In the genomic region with DNA sequence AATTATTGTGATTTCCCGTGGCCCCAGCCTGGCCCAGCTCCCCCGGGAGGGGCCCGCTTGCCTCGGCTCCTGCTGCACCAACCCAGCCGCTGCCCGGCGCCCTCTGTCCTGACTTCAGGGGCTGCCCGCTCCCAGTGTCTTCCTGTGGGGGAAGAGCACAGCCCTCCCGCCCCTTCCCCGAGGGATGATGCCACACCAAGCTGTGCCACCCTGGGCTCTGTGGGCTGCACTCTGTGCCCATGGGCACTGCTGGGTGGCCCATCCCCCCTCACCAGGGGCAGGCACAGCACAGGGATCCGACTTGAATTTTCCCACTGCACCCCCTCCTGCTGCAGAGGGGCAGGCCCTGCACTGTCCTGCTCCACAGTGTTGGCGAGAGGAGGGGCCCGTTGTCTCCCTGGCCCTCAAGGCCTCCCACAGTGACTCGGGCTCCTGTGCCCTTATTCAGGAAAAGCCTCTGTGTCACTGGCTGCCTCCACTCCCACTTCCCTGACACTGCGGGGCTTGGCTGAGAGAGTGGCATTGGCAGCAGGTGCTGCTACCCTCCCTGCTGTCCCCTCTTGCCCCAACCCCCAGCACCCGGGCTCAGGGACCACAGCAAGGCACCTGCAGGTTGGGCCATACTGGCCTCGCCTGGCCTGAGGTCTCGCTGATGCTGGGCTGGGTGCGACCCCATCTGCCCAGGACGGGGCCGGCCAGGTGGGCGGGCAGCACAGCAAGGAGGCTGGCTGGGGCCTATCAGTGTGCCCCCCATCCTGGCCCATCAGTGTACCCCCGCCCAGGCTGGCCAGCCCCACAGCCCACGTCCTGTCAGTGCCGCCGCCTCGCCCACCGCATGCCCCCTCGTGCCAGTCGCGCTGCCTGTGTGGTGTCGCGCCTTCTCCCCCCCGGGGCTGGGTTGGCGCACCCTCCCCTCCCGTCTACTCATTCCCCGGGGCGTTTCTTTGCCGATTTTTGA, we compare ENCODE assay signal across 9 cellular contexts. TPM values are rescaled to one million over a fixed set of nuclear protein-coding genes. Genes with fewer than 3 reads are reported as not detected.
DNase-seq lines count a peak whose midpoint lies in the region; ATAC-seq and TF ChIP-seq lines count a peak whose summit lies in the region.
"Had no signal": no experiment of that assay in that cellular context is flagged by ENCODE, and none has a peak within 500 bp of the region (broad histone marks: within the 10 kb centered on the region; RNA-seq: fewer than 3 reads in every experiment).

No MANE protein-coding gene starts in this region.

- H3K27me3 ChIP-seq in adrenal gland (no peaks in the 10 kb centered on the region), right lobe of liver (no peaks in the 10 kb centered on the region), upper lobe of left lung (no peaks in the 10 kb centered on the region)

- CTCF ChIA-PET in activated naive CD4-positive, alpha-beta T cell treated with anti-CD3 and anti-CD28 coated beads for 36 hours (lab: Charles Lee): interaction anchor here (2.1 to 2.7 kb wide), 2 partner anchors 8 to 24 kb away, joined by 9 to 13 read pairs; no protein-coding TSS in a partner anchor

- H3K27ac Mint-ChIP-seq in activated naive CD4-positive, alpha-beta T cell treated with anti-CD3 and anti-CD28 coated beads for 36 hours: peak overlapping the region; percentile 96

- no peak for DNase-seq in activated naive CD4-positive, alpha-beta T cell treated with anti-CD3 and anti-CD28 coated beads for 36 hours
- no peak for DNase-seq in activated naive CD4-positive, alpha-beta T cell treated with Interleukin-2 at 50 U/mL for 16 hours
- DNase-seq in adrenal gland (no peak), right lobe of liver (peak in 2 of 3 donors; percentile 37 to 62), upper lobe of left lung (peak in 1 of 2 donors; percentile 84), DMS114 treated with DMSO at 0.1 percent for 48 hours (lab: John Stamatoyannopoulos, UW; ENCODE audit: unreplicated experiment) (no peak)

- H3K27ac ChIP-seq in adrenal gland (peak overlapping the region in 3 of 5 donors; percentile 13 to 95 (median 91)), right lobe of liver (peak overlapping the region; percentile 72 to 90 (median 81)), upper lobe of left lung (peak overlapping the region; percentile 92 to 99 (median 97))

- H3K9me3 ChIP-seq in adrenal gland (replicated peaks in 1 of 3): no peaks in the 10 kb centered on the region
- H3K9me3 ChIP-seq in right lobe of liver: no peaks in the 10 kb centered on the region
- H3K9me3 ChIP-seq in upper lobe of left lung: no peaks in the 10 kb centered on the region

- H3K4me1 ChIP-seq in adrenal gland (replicated peaks in 1 of 2) (peaks cover 18 to 26% of the 10 kb centered on the region in 2 donors), right lobe of liver (peaks cover 0 to 12% (median 4%) of the 10 kb centered on the region in 4 donors), upper lobe of left lung (peaks cover 35 to 71% (median 54%) of the 10 kb centered on the region in 4 donors)

- peaks cover 40% of the 10 kb centered on the region for H3K36me3 Mint-ChIP-seq in activated naive CD4-positive, alpha-beta T cell treated with anti-CD3 and anti-CD28 coated beads for 36 hours (ENCODE audit: low read depth)

- WGBS in adrenal gland, 4 donors: 74 to 78% (median 77%) methylated on average over 29 to 39 of the region's 39 CpGs
- WGBS in right lobe of liver (ENCODE audit: insufficient coverage, low coverage, low lambda C conversion rate, missing lambda C conversion rate): 70% methylated on average over 14 of the region's 39 CpGs
- 63 to 69% methylated on average over 24 to 34 of the region's 39 CpGs for WGBS in upper lobe of left lung, 2 donors

- H3K27me3 Mint-ChIP-seq in activated naive CD4-positive, alpha-beta T cell treated with anti-CD3 and anti-CD28 coated beads for 36 hours (ENCODE audit: low read depth): no peaks in the 10 kb centered on the region

- peaks cover 0 to 67% of the 10 kb centered on the region in 2 donors for H3K36me3 ChIP-seq in adrenal gland (replicated peaks in 1 of 2)
- peaks cover 4 to 60% (median 26%) of the 10 kb centered on the region in 4 donors for H3K36me3 ChIP-seq in right lobe of liver
- H3K36me3 ChIP-seq in upper lobe of left lung: peaks cover 43 to 71% (median 62%) of the 10 kb centered on the region in 4 donors

- H3K4me3 ChIP-seq in adrenal gland: no peak overlapping the region
- H3K4me3 ChIP-seq in right lobe of liver: no peak overlapping the region
- peak overlapping the region in 3 of 4 donors; percentile 0 to 28 (median 23) for H3K4me3 ChIP-seq in upper lobe of left lung

- no peaks in the 10 kb centered on the region for H3K9me3 Mint-ChIP-seq in activated naive CD4-positive, alpha-beta T cell treated with anti-CD3 and anti-CD28 coated beads for 36 hours

- ATAC-seq in right lobe of liver: no peak
- ATAC-seq in upper lobe of left lung (ENCODE audit: low FRiP score in 2 of 2): no peak
- no peak for ATAC-seq in GM18907 (IDR thresholded peaks at IDR 0.05; ENCODE audit: unreplicated experiment)
- no peak for ATAC-seq in HG03045 (IDR thresholded peaks at IDR 0.05; ENCODE audit: unreplicated experiment)
- ATAC-seq: left colon had no signal

- peaks cover 38% of the 10 kb centered on the region for H3K4me1 Mint-ChIP-seq in activated naive CD4-positive, alpha-beta T cell treated with anti-CD3 and anti-CD28 coated beads for 36 hours (ENCODE audit: low read depth)

- TF ChIP-seq POLR2A in adrenal gland (IDR thresholded peaks at IDR 0.05) (no peak), right lobe of liver (IDR thresholded peaks at IDR 0.05) (no peak), upper lobe of left lung (IDR thresholded peaks at IDR 0.05) (peak in 1 of 4 donors; percentile 6)

- TF ChIP-seq EP300 in upper lobe of left lung (IDR thresholded peaks at IDR 0.05): no peak

- no peak overlapping the region for H3K4me3 Mint-ChIP-seq in activated naive CD4-positive, alpha-beta T cell treated with anti-CD3 and anti-CD28 coated beads for 36 hours

- intact Hi-C loops in activated naive CD4-positive, alpha-beta T cell treated with anti-CD3 and anti-CD28 coated beads for 36 hours (cut with micrococcal nuclease): loop anchor here (5.0 kb wide), 1 partner anchor 196 kb away; a partner anchor contains a TSS
- intact Hi-C loops in adrenal gland (cut with DNase I) (no loop called here), right lobe of liver (cut with DNase I) (no loop called here)

- TF ChIP-seq CTCF in adrenal gland (IDR thresholded peaks at IDR 0.05): no peak
- no peak for TF ChIP-seq CTCF in right lobe of liver (IDR thresholded peaks at IDR 0.05)
- no peak for TF ChIP-seq CTCF in upper lobe of left lung (IDR thresholded peaks at IDR 0.05)

RNA-seq across cellular contexts. Expression of a gene that starts 3.3 kb away (rescaled TPM):
- total RNA-seq in activated naive CD4-positive, alpha-beta T cell treated with anti-CD3 and anti-CD28 coated beads for 36 hours: 10 to 100 TPM; 56.2 to 61.9 TPM
- total RNA-seq in adrenal gland (10 to 100 TPM in 7 of 8 donors, 1 to 10 TPM in 1; 9.2 to 52.9 (median 40.4) TPM), right lobe of liver (10 to 100 TPM in 4 of 6 experiments, 1 to 10 TPM in 2; 7.7 to 14.1 (median 10.4) TPM), upper lobe of left lung (100 to 1,000 TPM in 2 of 6 donors, 10 to 100 TPM in 4; 47.4 to 221 (median 78.3) TPM)
- 100 to 1,000 TPM in 1 of 3 donors, 10 to 100 TPM in 1, 1 to 10 TPM in 1; 8.7 to 205 (median 99.8) TPM for polyA plus RNA-seq in adrenal gland

RNA-seq across cellular contexts. Expression of a gene that starts 17.5 kb away (rescaled TPM):
- total RNA-seq in activated naive CD4-positive, alpha-beta T cell treated with anti-CD3 and anti-CD28 coated beads for 36 hours: 1 to 10 TPM; 4.1 to 5.4 TPM
- total RNA-seq in adrenal gland (10 to 100 TPM; 10.8 to 31.2 (median 25.7) TPM), right lobe of liver (10 to 100 TPM; 10.9 to 17.9 (median 14.5) TPM), upper lobe of left lung (10 to 100 TPM; 35.9 to 99.2 (median 53.8) TPM)
- 10 to 100 TPM in 2 of 3 donors, 1 to 10 TPM in 1; 4.2 to 35.2 (median 21.8) TPM for polyA plus RNA-seq in adrenal gland

RNA-seq across cellular contexts. Expression of a gene that starts 19.5 kb away (rescaled TPM):
- total RNA-seq in activated naive CD4-positive, alpha-beta T cell treated with anti-CD3 and anti-CD28 coated beads for 36 hours: 100 to 1,000 TPM; 293 to 295 TPM
- total RNA-seq in adrenal gland (10 to 100 TPM; 43.4 to 73.7 (median 59.6) TPM), right lobe of liver (10 to 100 TPM; 24.5 to 43.9 (median 28.5) TPM), upper lobe of left lung (100 to 1,000 TPM in 4 of 6 donors, 10 to 100 TPM in 2; 76.9 to 232 (median 117) TPM)
- 100 to 1,000 TPM in 1 of 3 donors, 10 to 100 TPM in 2; 26.4 to 159 (median 71.3) TPM for polyA plus RNA-seq in adrenal gland

Comparison
In these comparisons a context has a peak if more than half of its experiments do, and no peak if none do; other contexts are left out.
1. DNase-seq: peak in right lobe of liver (2 of 3); none in activated naive CD4-positive, alpha-beta T cell treated with anti-CD3 and anti-CD28 coated beads for 36 hours (single experiment), activated naive CD4-positive, alpha-beta T cell treated with Interleukin-2 at 50 U/mL for 16 hours (single experiment), adrenal gland (0 of 7) and DMS114 treated with DMSO at 0.1 percent for 48 hours (single experiment).
2. H3K4me3 ChIP-seq: peak in upper lobe of left lung (3 of 4); none in adrenal gland (0 of 4) and right lobe of liver (0 of 3).
3. Peak in every context shown above with its lines, with median percentiles within 50 percentile points of each other: H3K27ac ChIP-seq.